In genomic region chr12:44875954-44876553, GRCh38 we compare ENCODE assay signal across 8 cellular contexts. TPM values are rescaled to one million over a fixed set of nuclear protein-coding genes. Genes with fewer than 3 reads are reported as not detected.
DNase-seq lines count a peak whose midpoint lies in the region; ATAC-seq, FAIRE-seq and TF ChIP-seq lines count a peak whose summit lies in the region.

Gene NELL2 (minus strand): TSS chr12:44876315. CDS start chr12:44875869, 446 bp downstream.

- POLR2A ChIA-PET in Caco-2 (lab: Charles Lee), result no interaction called here
- POLR2A ChIA-PET in naive thymus-derived CD8-positive, alpha-beta T cell (lab: Charles Lee), result interaction anchor here (0.7 to 6.3 kb wide), 21 partner anchors 8 to 170 kb away, joined by 3 to 121 read pairs (median 7); no protein-coding TSS in a partner anchor

- TF ChIP-seq CTCF in Caco-2 (IDR thresholded peaks at IDR 0.05; ENCODE audit: insufficient read depth in 1 of 2, low read depth in 1 of 2, low read length in 1 of 2, severe bottlenecking in 1 of 2, unreplicated experiment in 1 of 2), result no peak
- no peak for TF ChIP-seq CTCF in HFFc6 (IDR thresholded peaks at IDR 0.05)

- no peak for TF ChIP-seq POLR2A in erythroblast (IDR thresholded peaks at IDR 0.05; ENCODE audit: low read length)

- peak within 1 kb of the TSS; percentile 36 for H3K4me3 ChIP-seq in Caco-2 (ENCODE audit: low read depth, low read length)

- H3K27me3 Mint-ChIP-seq in Caco-2 (ENCODE audit: insufficient read depth, unreplicated experiment), result peaks cover 23% of the 10 kb centered on the region
- H3K27me3 Mint-ChIP-seq in HFFc6 (ENCODE audit: insufficient read depth), result peaks cover 12% of the 10 kb centered on the region
- peaks cover 18% of the 10 kb centered on the region for H3K27me3 Mint-ChIP-seq in activated T-cell treated with anti-CD3 and anti-CD28 coated beads, Interleukin-2, amount 50 U/mL, for 24 hours
- H3K27me3 Mint-ChIP-seq in naive thymus-derived CD8-positive, alpha-beta T cell, result peaks cover 0 to 19% (median 0%) of the 10 kb centered on the region in 5 donors

- no peaks in the 10 kb centered on the region for H3K36me3 ChIP-seq in Caco-2 (ENCODE audit: control insufficient read depth, insufficient read depth, low read length)

- H3K9me3 Mint-ChIP-seq in Caco-2 (ENCODE audit: unreplicated experiment), result peaks cover 16% of the 10 kb centered on the region
- H3K9me3 Mint-ChIP-seq in HFFc6, result no peaks in the 10 kb centered on the region
- H3K9me3 Mint-ChIP-seq in activated T-cell treated with anti-CD3 and anti-CD28 coated beads, Interleukin-2, amount 50 U/mL, for 24 hours, result peaks cover 7% of the 10 kb centered on the region
- peaks cover 4 to 33% (median 16%) of the 10 kb centered on the region in 9 donors for H3K9me3 Mint-ChIP-seq in naive thymus-derived CD8-positive, alpha-beta T cell

- H3K4me1 ChIP-seq in Caco-2, result no peaks in the 10 kb centered on the region; the same call in none of the 2 replicates

- peak; percentile 45 to 59 for DNase-seq in Caco-2
- DNase-seq in HFFc6, result no peak
- DNase-seq in NCI-H82 treated with DMSO at 0.1 percent for 48 hours (lab: John Stamatoyannopoulos, UW; ENCODE audit: unreplicated experiment), result peak; percentile 87
- DNase-seq in activated T-cell treated with anti-CD3 and anti-CD28 coated beads, Interleukin-2, amount 50 U/mL, for 24 hours, result peak; percentile 81
- peak; percentile 2 to 17 for DNase-seq in erythroblast (lab: John Stamatoyannopoulos, UW)
- DNase-seq in naive thymus-derived CD8-positive, alpha-beta T cell, result peak; percentile 46 to 85 (median 66)
- peak; percentile 81 for DNase-seq in stimulated activated naive CD8-positive, alpha-beta T cell treated with anti-CD3 and anti-CD28 coated beads, Interleukin-15, Interleukin-2, amounts not matched to agents 100 U/mL and 50 U/mL, for 24 hours
- DNase-seq in RCC 7860 (ENCODE audit: low spot score), result no peak

- peak within 1 kb of the TSS; percentile 72 for H3K4me3 Mint-ChIP-seq in Caco-2 (ENCODE audit: unreplicated experiment)
- peak within 1 kb of the TSS; percentile 85 for H3K4me3 Mint-ChIP-seq in HFFc6
- H3K4me3 Mint-ChIP-seq in activated T-cell treated with anti-CD3 and anti-CD28 coated beads, Interleukin-2, amount 50 U/mL, for 24 hours, result peak within 1 kb of the TSS; percentile 99
- H3K4me3 Mint-ChIP-seq in naive thymus-derived CD8-positive, alpha-beta T cell, result peak within 1 kb of the TSS; percentile 95 to 100 (median 98)

- H3K4me1 Mint-ChIP-seq in Caco-2 (ENCODE audit: low read depth, unreplicated experiment) (peaks cover 19% of the 10 kb centered on the region), HFFc6 (ENCODE audit: low read depth) (peaks cover 13% of the 10 kb centered on the region)
- H3K4me1 Mint-ChIP-seq in activated T-cell treated with anti-CD3 and anti-CD28 coated beads, Interleukin-2, amount 50 U/mL, for 24 hours (ENCODE audit: low read depth), result peaks cover 40% of the 10 kb centered on the region
- H3K4me1 Mint-ChIP-seq in naive thymus-derived CD8-positive, alpha-beta T cell, result peaks cover 11 to 40% (median 23%) of the 10 kb centered on the region in 4 donors

- no peak for FAIRE-seq in RCC 7860 (lab: Jason Lieb, UNC)

- H3K36me3 Mint-ChIP-seq in Caco-2 (ENCODE audit: insufficient read depth, unreplicated experiment) (peaks cover 4% of the 10 kb centered on the region), HFFc6 (ENCODE audit: low read depth) (no peaks in the 10 kb centered on the region)
- peaks cover 17% of the 10 kb centered on the region for H3K36me3 Mint-ChIP-seq in activated T-cell treated with anti-CD3 and anti-CD28 coated beads, Interleukin-2, amount 50 U/mL, for 24 hours (ENCODE audit: low read depth)
- peaks cover 18 to 28% (median 19%) of the 10 kb centered on the region in 3 donors for H3K36me3 Mint-ChIP-seq in naive thymus-derived CD8-positive, alpha-beta T cell

- H3K27me3 ChIP-seq in Caco-2 (replicated peaks; ENCODE audit: control insufficient read depth, insufficient read depth, low read length), result peaks cover 10% of the 10 kb centered on the region

- intact Hi-C loops in Caco-2 (cut with micrococcal nuclease; ENCODE audit: unreplicated experiment), result loop anchor here (2.0 to 5.0 kb wide), 3 partner anchors 104 to 919 kb away; no protein-coding TSS in a partner anchor

- peak; percentile 67 to 69 for ATAC-seq in naive thymus-derived CD8-positive, alpha-beta T cell
- ATAC-seq in stimulated activated naive CD8-positive, alpha-beta T cell treated with anti-CD3 and anti-CD28 coated beads, Interleukin-15, Interleukin-2, amounts not matched to agents 100 U/mL and 50 U/mL, for 24 hours, result peak; percentile 83

- H3K27ac Mint-ChIP-seq in Caco-2 (ENCODE audit: unreplicated experiment) (no peak within 1 kb of the TSS), HFFc6 (no peak within 1 kb of the TSS)
- H3K27ac Mint-ChIP-seq in activated T-cell treated with anti-CD3 and anti-CD28 coated beads, Interleukin-2, amount 50 U/mL, for 24 hours, result peak within 1 kb of the TSS; percentile 91
- H3K27ac Mint-ChIP-seq in naive thymus-derived CD8-positive, alpha-beta T cell, result peak within 1 kb of the TSS; percentile 92 to 98 (median 96)

- CTCF ChIA-PET in Caco-2 (lab: Charles Lee), result interaction anchor here (0.9 kb wide), 1 partner anchor 97 kb away, joined by 5 read pairs; no protein-coding TSS in a partner anchor

- H3K9me3 ChIP-seq in Caco-2, result peaks cover 5% of the 10 kb centered on the region

- BruUV-seq in Caco-2 (replicated peaks; lab: Mats Ljungman, UMichigan), result no TSS peak

RNA-seq across cellular contexts. Expression of gene NELL2, which starts in this region (rescaled TPM):
- total RNA-seq in Caco-2 (2022), result 0.70 and 0.81 TPM in 2 replicates
- not detected for total RNA-seq in HFFc6 (2021; fragmentation: NEBNext Ultra II Directional; extraction: Animal tissue kit (Norgen Biotek cat#: 25700))
- 100 to 1,000 TPM; 626 to 633 TPM for total RNA-seq in naive thymus-derived CD8-positive, alpha-beta T cell
- 100 to 1,000 TPM; 320 to 498 (median 397) TPM for polyA plus RNA-seq in naive thymus-derived CD8-positive, alpha-beta T cell

Comparison
In these comparisons a context has a peak if more than half of its experiments do, and no peak if none do; other contexts are left out.
1. RNA of gene NELL2 (total RNA-seq): 626 to 633 TPM in naive thymus-derived CD8-positive, alpha-beta T cell; 0.70 to 0.81 TPM in Caco-2 and not detected in HFFc6; every median in the first group is over 100 times any median in the second.
2. Peak in DNase-seq and H3K4me3 ChIP-seq in Caco-2; RNA of the gene not detected or under 1 TPM.
3. DNase-seq: peak in NCI-H82 treated with DMSO at 0.1 percent for 48 hours (single experiment), activated T-cell treated with anti-CD3 and anti-CD28 coated beads, Interleukin-2, amount 50 U/mL, for 24 hours (single experiment), erythroblast (2 of 2), naive thymus-derived CD8-positive, alpha-beta T cell (10 of 10) and stimulated activated naive CD8-positive, alpha-beta T cell treated with anti-CD3 and anti-CD28 coated beads, Interleukin-15, Interleukin-2, amounts not matched to agents 100 U/mL and 50 U/mL, for 24 hours (single experiment); none in HFFc6 (single experiment) and RCC 7860 (single experiment).
4. H3K27ac Mint-ChIP-seq: peak in activated T-cell treated with anti-CD3 and anti-CD28 coated beads, Interleukin-2, amount 50 U/mL, for 24 hours (single experiment) and naive thymus-derived CD8-positive, alpha-beta T cell (10 of 10); none in Caco-2 (single experiment) and HFFc6 (single experiment).
5. Peak in every context shown above with its lines, with median percentiles within 50 percentile points of each other: H3K4me3 Mint-ChIP-seq.